10 cellular contexts compared by ENCODE assay signal in the genomic region with DNA sequence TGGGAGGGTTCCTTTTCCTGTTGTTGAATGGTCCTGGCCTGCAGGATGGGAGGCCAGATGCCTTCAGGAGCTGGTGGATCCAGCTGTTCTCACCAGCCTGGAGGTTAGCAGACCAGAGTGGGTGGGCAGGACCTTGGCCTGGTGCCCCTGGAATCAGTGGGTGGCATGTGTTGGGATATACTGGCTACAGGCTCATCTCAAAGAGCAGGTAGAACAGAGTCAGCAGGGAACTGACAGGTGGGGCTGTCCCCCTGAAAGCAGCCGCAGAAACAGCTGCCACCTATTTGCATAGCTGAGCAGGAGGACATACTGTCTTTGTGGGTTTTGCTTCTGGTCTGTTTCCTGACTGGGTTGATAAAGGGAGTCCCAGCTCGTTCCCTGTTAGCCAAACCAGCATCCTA.
DNase-seq lines count a peak whose midpoint lies in the region; ATAC-seq lines count a peak whose summit lies in the region.
"Had no signal": no experiment of that assay in that cellular context is flagged by ENCODE, and none has a peak within 500 bp of the region (broad histone marks: within the 10 kb centered on the region; RNA-seq: fewer than 3 reads in every experiment).

No MANE protein-coding gene starts in this region.

- H3K27me3 Mint-ChIP-seq in activated CD4-positive, alpha-beta T cell treated with anti-CD3 and anti-CD28 coated beads for 36 hours, result no peaks in the 10 kb centered on the region
- H3K27me3 Mint-ChIP-seq: natural killer cell treated with Interleukin-12 subunit alpha and Interleukin-12 subunit beta and Interleukin-15 and Interleukin-18, amount 100 ng/mL, for 72 hours had no signal

- POLR2A ChIA-PET in activated CD4-positive, alpha-beta T cell treated with anti-CD3 and anti-CD28 coated beads for 36 hours (lab: Charles Lee), result interaction anchor here (0.7 to 1.0 kb wide), 2 partner anchors 27 to 93 kb away, joined by 3 to 4 read pairs; no protein-coding TSS in a partner anchor

- H3K4me3 Mint-ChIP-seq in activated CD4-positive, alpha-beta T cell treated with anti-CD3 and anti-CD28 coated beads for 36 hours, result no peak overlapping the region
- H3K4me3 Mint-ChIP-seq: natural killer cell treated with Interleukin-12 subunit alpha and Interleukin-12 subunit beta and Interleukin-15 and Interleukin-18, amount 100 ng/mL, for 72 hours had no signal

- peak; percentile 74 for DNase-seq in activated CD4-positive, alpha-beta T cell treated with anti-CD3 and anti-CD28 coated beads for 36 hours
- no peak for DNase-seq in activated CD4-positive, alpha-beta T cell treated with anti-CD3 and anti-CD28 coated beads for 4 hours
- DNase-seq in NCI-H2171 (lab: John Stamatoyannopoulos, UW) (peak; percentile 62), left lobe of liver (ENCODE audit: low spot score) (no peak), SIG-M5 treated with dmso at 0.1 percent for 504 hours (lab: John Stamatoyannopoulos, UW; ENCODE audit: unreplicated experiment) (no peak), cerebellum (ENCODE audit: low spot score) (no peak)
- DNase-seq in stimulated activated CD4-positive, alpha-beta T cell treated with anti-CD3 and anti-CD28 coated beads, Interleukin-2, amount 100 ng/mL, for 24 hours, result peak; percentile 31 to 40
- DNase-seq: NCI-H446 treated with DMSO at 0.1 percent for 48 hours had no signal

- CTCF ChIA-PET in activated CD4-positive, alpha-beta T cell treated with anti-CD3 and anti-CD28 coated beads for 36 hours (lab: Charles Lee), result interaction anchor here (0.7 to 1.8 kb wide), 8 partner anchors 9 to 309 kb away, joined by 3 to 4 read pairs (median 3); no protein-coding TSS in a partner anchor

- H3K36me3 Mint-ChIP-seq in activated CD4-positive, alpha-beta T cell treated with anti-CD3 and anti-CD28 coated beads for 36 hours (ENCODE audit: low read depth), result peaks cover 11% of the 10 kb centered on the region
- H3K36me3 Mint-ChIP-seq: natural killer cell treated with Interleukin-12 subunit alpha and Interleukin-12 subunit beta and Interleukin-15 and Interleukin-18, amount 100 ng/mL, for 72 hours had no signal

- peaks cover 18% of the 10 kb centered on the region for H3K4me1 Mint-ChIP-seq in activated CD4-positive, alpha-beta T cell treated with anti-CD3 and anti-CD28 coated beads for 36 hours

- H3K27ac Mint-ChIP-seq in activated CD4-positive, alpha-beta T cell treated with anti-CD3 and anti-CD28 coated beads for 36 hours, result no peak overlapping the region

- ATAC-seq in activated CD4-positive, alpha-beta T cell treated with anti-CD3 and anti-CD28 coated beads for 36 hours, result peak; percentile 94
- ATAC-seq in HG02623 (IDR thresholded peaks at IDR 0.05; ENCODE audit: unreplicated experiment) (peak; percentile 77), left lobe of liver (no peak)

- intact Hi-C loops in activated CD4-positive, alpha-beta T cell treated with anti-CD3 and anti-CD28 coated beads for 36 hours (cut with DNase I, micrococcal nuclease), result no loop called here

- H3K9me3 Mint-ChIP-seq in activated CD4-positive, alpha-beta T cell treated with anti-CD3 and anti-CD28 coated beads for 36 hours (ENCODE audit: low read depth), result no peaks in the 10 kb centered on the region
- H3K9me3 Mint-ChIP-seq: natural killer cell treated with Interleukin-12 subunit alpha and Interleukin-12 subunit beta and Interleukin-15 and Interleukin-18, amount 100 ng/mL, for 72 hours had no signal

Comparison
In these comparisons a context has a peak if more than half of its experiments do, and no peak if none do; other contexts are left out.
1. DNase-seq: peak in activated CD4-positive, alpha-beta T cell treated with anti-CD3 and anti-CD28 coated beads for 36 hours (single experiment), NCI-H2171 (single experiment) and stimulated activated CD4-positive, alpha-beta T cell treated with anti-CD3 and anti-CD28 coated beads, Interleukin-2, amount 100 ng/mL, for 24 hours (2 of 2); none in activated CD4-positive, alpha-beta T cell treated with anti-CD3 and anti-CD28 coated beads for 4 hours (0 of 2), left lobe of liver (single experiment), SIG-M5 treated with dmso at 0.1 percent for 504 hours (single experiment) and cerebellum (single experiment).